In the genomic region with DNA sequence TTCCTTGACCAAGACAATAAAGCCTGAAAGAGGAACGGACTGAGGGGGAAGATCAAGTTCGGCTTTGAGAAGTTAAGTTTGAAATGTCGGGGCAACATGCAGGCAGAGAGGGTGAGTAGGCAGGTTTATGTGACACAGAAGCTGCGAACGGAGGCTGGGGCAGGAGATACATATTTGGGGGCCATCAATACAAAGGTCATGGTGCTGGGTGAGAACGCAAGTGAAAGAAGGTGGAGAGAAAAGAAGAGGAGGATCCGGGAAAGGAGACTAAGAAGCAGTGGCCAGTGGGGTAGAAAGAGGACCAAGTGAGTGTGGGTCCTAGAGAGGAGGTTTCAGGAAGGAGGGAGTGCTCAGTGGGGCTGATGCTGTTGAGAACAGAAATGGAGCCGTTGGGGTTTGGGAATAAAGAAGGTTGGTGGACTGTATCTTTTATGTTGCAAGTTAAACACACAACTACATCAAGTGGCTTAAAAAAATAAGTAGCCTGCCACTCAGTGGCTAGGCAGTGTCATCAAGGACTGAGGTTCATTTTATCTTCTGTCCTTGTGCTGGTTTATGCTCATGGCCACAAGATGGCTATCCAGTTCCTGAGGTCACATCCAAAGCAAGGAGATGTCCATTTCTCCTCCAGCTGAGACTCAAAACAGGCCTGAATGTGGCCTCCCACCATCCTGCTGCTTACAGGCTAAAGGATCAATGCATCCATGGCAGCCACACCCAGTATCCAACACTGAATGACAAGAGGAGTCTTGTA, we compare ENCODE assay signal across 14 cellular contexts. TPM values are rescaled to one million over a fixed set of nuclear protein-coding genes. Genes with fewer than 3 reads are reported as not detected.
A peak's percentile ranks its signal among the peaks of the same experiment; 100 is the strongest.
DNase-seq lines count a peak whose midpoint lies in the region; ATAC-seq and TF ChIP-seq lines count a peak whose summit lies in the region.
"Had no signal": no experiment of that assay in that cellular context is flagged by ENCODE, and none has a peak within 500 bp of the region (broad histone marks: within the 10 kb centered on the region; RNA-seq: fewer than 3 reads in every experiment).

No MANE protein-coding gene starts in this region.

- H2AFZ ChIP-seq in PC-9 = no peak overlapping the region

- peak overlapping the region; percentile 28 for H3K4me3 Mint-ChIP-seq in endothelial cell (ENCODE audit: unreplicated experiment)

- CTCF ChIA-PET in PC-9 (lab: Charles Lee) = no interaction called here

- peak overlapping the region; percentile 84 for H3K4me2 ChIP-seq in PC-9

- BruUV-seq in PC-9 (replicated peaks; lab: Mats Ljungman, UMichigan) = no TSS peak

- peaks cover 36% of the 10 kb centered on the region for H3K4me1 Mint-ChIP-seq in endothelial cell (ENCODE audit: unreplicated experiment)

- intact Hi-C loops in left ventricle myocardium inferior (cut with micrococcal nuclease) (no loop called here), heart right ventricle (cut with DNase I) (loop anchor here in 3 of 10 donors (5.0 kb wide), 3 partner anchors 122 to 242 kb away; a partner anchor contains a TSS), PC-9 (cut with micrococcal nuclease; ENCODE audit: unreplicated experiment) (loop anchor here (5.0 kb wide), 2 partner anchors 122 to 147 kb away; no protein-coding TSS in a partner anchor)

- H3K27me3 ChIP-seq in left ventricle myocardium inferior (ENCODE audit: low read depth) (no peaks in the 10 kb centered on the region), heart right ventricle (no peaks in the 10 kb centered on the region), PC-9 (ENCODE audit: insufficient read depth, low read depth) (no peaks in the 10 kb centered on the region)

- peaks cover 37% of the 10 kb centered on the region for H3K79me2 ChIP-seq in PC-9 (ENCODE audit: low read depth)

- ATAC-seq in heart right ventricle (no peak), GM19351 (IDR thresholded peaks at IDR 0.05; ENCODE audit: unreplicated experiment) (no peak)

- TF ChIP-seq CTCF in left ventricle myocardium inferior (IDR thresholded peaks at IDR 0.05; ENCODE audit: borderline replicate concordance) (no peak), heart right ventricle (IDR thresholded peaks at IDR 0.05) (no peak), PC-9 (conservative IDR thresholded peaks at IDR 0.05) (no peak), endothelial cell (IDR thresholded peaks at IDR 0.05; ENCODE audit: unreplicated experiment) (no peak)

- no peak overlapping the region for H3K27ac Mint-ChIP-seq in endothelial cell (ENCODE audit: unreplicated experiment)

- H3K27ac ChIP-seq in left ventricle myocardium inferior (replicated peaks) (no peak overlapping the region), heart right ventricle (no peak overlapping the region), PC-9 (no peak overlapping the region)

- H3K9me3 ChIP-seq in left ventricle myocardium inferior (replicated peaks) (no peaks in the 10 kb centered on the region), heart right ventricle (no peaks in the 10 kb centered on the region), PC-9 (ENCODE audit: insufficient read depth, low read depth) (no peaks in the 10 kb centered on the region)

- POLR2A ChIA-PET in PC-9 (lab: Charles Lee; ENCODE audit: unreplicated experiment) = no interaction called here

- H3K36me3 Mint-ChIP-seq in endothelial cell (ENCODE audit: low read depth, unreplicated experiment) = peaks cover 13% of the 10 kb centered on the region

- peaks cover 14% of the 10 kb centered on the region for H3K27me3 Mint-ChIP-seq in endothelial cell (ENCODE audit: unreplicated experiment)

- no peaks in the 10 kb centered on the region for H3K9me2 ChIP-seq in PC-9 (ENCODE audit: insufficient read depth)

- DNase-seq in left ventricle myocardium inferior = no peak
- no peak for DNase-seq in heart right ventricle
- no peak for DNase-seq in PC-9
- DNase-seq in endothelial cell (ENCODE audit: low spot score) = no peak
- DNase-seq in NCI-H526 (lab: John Stamatoyannopoulos, UW) = no peak
- no peak for DNase-seq in NCI-H187 (lab: John Stamatoyannopoulos, UW)
- DNase-seq in anterior cingulate cortex (lab: John Stamatoyannopoulos, UW) = no peak
- DNase-seq: activated CD4-positive, alpha-beta T cell treated with anti-CD3 and anti-CD28 coated beads for 4 hours; central memory CD4-positive, alpha-beta T cell; COR-L47; foreskin fibroblast; NCI-H1092 treated with DMSO at 0.1 percent for 48 hours had no signal

- H3F3A ChIP-seq in PC-9 (ENCODE audit: insufficient read depth, low read depth) = peaks cover 15% of the 10 kb centered on the region

- H3K4me1 ChIP-seq in left ventricle myocardium inferior (peaks cover 45% of the 10 kb centered on the region), heart right ventricle (peaks cover 15 to 35% (median 30%) of the 10 kb centered on the region in 9 donors), PC-9 (replicated peaks; ENCODE audit: insufficient read depth) (peaks cover 32% of the 10 kb centered on the region)

- H3K4me3 ChIP-seq in left ventricle myocardium inferior (peak overlapping the region; percentile 97), heart right ventricle (no peak overlapping the region), PC-9 (no peak overlapping the region)
- H3K4me3 ChIP-seq: lung had no signal

- peaks cover 14% of the 10 kb centered on the region for H4K20me1 ChIP-seq in PC-9 (ENCODE audit: insufficient read depth)

- H3K9me3 Mint-ChIP-seq in endothelial cell (ENCODE audit: unreplicated experiment) = no peaks in the 10 kb centered on the region

- 77 to 81% methylated on average over 8 of the region's 8 CpGs for WGBS in heart right ventricle, 2 donors

- no peaks in the 10 kb centered on the region for H3K36me3 ChIP-seq in left ventricle myocardium inferior
- no peaks in the 10 kb centered on the region for H3K36me3 ChIP-seq in heart right ventricle
- H3K36me3 ChIP-seq in PC-9 (ENCODE audit: low read depth) = no peaks in the 10 kb centered on the region

RNA-seq across cellular contexts. Expression of a gene that starts 1.7 kb away (rescaled TPM):
- total RNA-seq in left ventricle myocardium inferior (91.8 TPM), heart right ventricle (100 to 1,000 TPM in 1 of 10 donors, 10 to 100 TPM in 9; 66.1 to 106 (median 84.1) TPM), PC-9 (2021) (99.9 and 109 TPM in 2 replicates), endothelial cell (ENCODE audit: unreplicated experiment) (178 TPM)
- polyA plus RNA-seq in heart right ventricle = 10 to 100 TPM; 73.3 to 79.3 TPM

RNA-seq across cellular contexts. Expression of a gene that starts 8.3 kb away (rescaled TPM):
- total RNA-seq in left ventricle myocardium inferior = 0.33 TPM
- under 1 TPM in 5 of 10 donors, not detected in 5; 0.24 to 0.78 (median 0.46) TPM for total RNA-seq in heart right ventricle
- polyA plus RNA-seq in heart right ventricle = 1 to 10 TPM in 1 of 2 donors, under 1 TPM in 1; 0.29 to 1.1 TPM
- not detected in 2 replicates for total RNA-seq in PC-9 (2021)
- 0.54 TPM for total RNA-seq in endothelial cell (ENCODE audit: unreplicated experiment)
